Comparison of ENCODE assay signal across 1 cellular context in the genomic region with DNA sequence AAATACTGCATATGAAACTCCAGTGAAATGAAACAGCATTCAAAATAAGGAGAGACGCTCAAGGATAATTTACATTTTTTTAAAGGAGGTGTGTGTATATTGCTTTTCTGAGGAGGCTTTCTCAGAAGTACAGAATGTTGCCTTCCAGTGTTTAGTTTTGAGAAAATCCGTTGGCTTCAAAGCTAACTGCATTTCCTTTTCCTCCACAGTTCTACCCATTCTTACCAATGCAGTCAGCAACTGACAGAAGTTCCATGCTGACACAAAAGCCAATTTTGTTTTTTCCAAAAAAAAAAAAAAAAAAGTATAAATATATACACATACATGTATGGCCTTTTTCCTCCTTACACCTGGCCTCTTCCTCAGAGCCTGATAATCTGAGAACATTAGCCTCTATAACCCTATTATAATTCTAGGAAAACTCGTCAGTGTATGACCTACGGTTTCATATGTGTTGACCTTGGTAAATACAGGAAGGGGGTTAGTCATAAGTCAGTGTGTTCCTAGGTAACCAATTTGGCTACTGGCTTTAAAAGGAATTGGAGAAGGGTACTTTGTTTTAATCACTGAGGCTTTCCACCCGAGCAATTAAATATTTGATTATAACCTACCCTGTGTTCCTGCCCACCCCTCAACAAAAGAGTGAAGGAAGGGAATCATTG.
TF ChIP-seq lines count a peak whose summit lies in the region.

No MANE protein-coding gene starts in this region.

TF ChIP-seq in K562, 482 proteins besides CTCF, POLR2A, EP300 and RAD21:
- TF ChIP-seq ESRRA (IDR thresholded peaks at IDR 0.05; ENCODE audit: borderline replicate concordance, low read depth) = peak; percentile 61; the same call in 1 of the 2 replicates
- no peak for TF ChIP-seq ZNF778 (CRISPR knock-in tag; IDR thresholded peaks at IDR 0.05)
- TF ChIP-seq, protein P1, sequence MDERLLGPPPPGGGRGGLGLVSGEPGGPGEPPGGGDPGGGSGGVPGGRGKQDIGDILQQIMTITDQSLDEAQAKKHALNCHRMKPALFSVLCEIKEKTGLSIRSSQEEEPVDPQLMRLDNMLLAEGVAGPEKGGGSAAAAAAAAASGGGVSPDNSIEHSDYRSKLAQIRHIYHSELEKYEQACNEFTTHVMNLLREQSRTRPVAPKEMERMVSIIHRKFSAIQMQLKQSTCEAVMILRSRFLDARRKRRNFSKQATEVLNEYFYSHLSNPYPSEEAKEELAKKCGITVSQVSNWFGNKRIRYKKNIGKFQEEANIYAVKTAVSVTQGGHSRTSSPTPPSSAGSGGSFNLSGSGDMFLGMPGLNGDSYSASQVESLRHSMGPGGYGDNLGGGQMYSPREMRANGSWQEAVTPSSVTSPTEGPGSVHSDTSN (CRISPR knock-in tag; IDR thresholded peaks at IDR 0.05; ENCODE audit: low read depth) = no peak
- TF ChIP-seq, protein P1 (tag; conservative IDR thresholded peaks at IDR 0.05; ENCODE audit: low read depth) = no peak
- TF ChIP-seq ZNF316 (IDR thresholded peaks at IDR 0.05) = no peak
- TF ChIP-seq, protein P2, sequence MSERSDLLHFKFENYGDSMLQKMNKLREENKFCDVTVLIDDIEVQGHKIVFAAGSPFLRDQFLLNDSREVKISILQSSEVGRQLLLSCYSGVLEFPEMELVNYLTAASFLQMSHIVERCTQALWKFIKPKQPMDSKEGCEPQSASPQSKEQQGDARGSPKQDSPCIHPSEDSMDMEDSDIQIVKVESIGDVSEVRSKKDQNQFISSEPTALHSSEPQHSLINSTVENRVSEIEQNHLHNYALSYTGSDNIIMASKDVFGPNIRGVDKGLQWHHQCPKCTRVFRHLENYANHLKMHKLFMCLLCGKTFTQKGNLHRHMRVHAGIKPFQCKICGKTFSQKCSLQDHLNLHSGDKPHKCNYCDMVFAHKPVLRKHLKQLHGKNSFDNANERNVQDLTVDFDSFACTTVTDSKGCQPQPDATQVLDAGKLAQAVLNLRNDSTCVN (CRISPR knock-in tag; IDR thresholded peaks at IDR 0.05) = no peak
- TF ChIP-seq, protein P3, sequence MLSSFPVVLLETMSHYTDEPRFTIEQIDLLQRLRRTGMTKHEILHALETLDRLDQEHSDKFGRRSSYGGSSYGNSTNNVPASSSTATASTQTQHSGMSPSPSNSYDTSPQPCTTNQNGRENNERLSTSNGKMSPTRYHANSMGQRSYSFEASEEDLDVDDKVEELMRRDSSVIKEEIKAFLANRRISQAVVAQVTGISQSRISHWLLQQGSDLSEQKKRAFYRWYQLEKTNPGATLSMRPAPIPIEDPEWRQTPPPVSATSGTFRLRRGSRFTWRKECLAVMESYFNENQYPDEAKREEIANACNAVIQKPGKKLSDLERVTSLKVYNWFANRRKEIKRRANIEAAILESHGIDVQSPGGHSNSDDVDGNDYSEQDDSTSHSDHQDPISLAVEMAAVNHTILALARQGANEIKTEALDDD (IDR thresholded peaks at IDR 0.05) = peak; percentile 59
